ENCODE assay signal across 16 cellular contexts in genomic region chr10:30042820-30043219, GRCh38. TPM values are rescaled to one million over a fixed set of nuclear protein-coding genes. Genes with fewer than 3 reads are reported as not detected.
"Had no signal": no experiment of that assay in that cellular context is flagged by ENCODE, and none has a peak within 500 bp of the region (broad histone marks: within the 10 kb centered on the region; RNA-seq: fewer than 3 reads in every experiment).

No MANE protein-coding gene starts in this region.

- H3K27ac ChIP-seq: spleen had no signal

- H3K4me1 ChIP-seq: breast epithelium had no signal

- H3K4me3 Mint-ChIP-seq: activated T-cell treated with anti-CD3 and anti-CD28 coated beads, Interleukin-2, amount 50 U/mL, for 72 hours; memory B cell; naive thymus-derived CD4-positive, alpha-beta T cell; stimulated activated naive B cell treated with anti-CD40 and anti-IgM and Interleukin-4, amounts not matched to agents 10 μg/mL and 1 μg/mL and 100 μg/mL, for 72 hours; T-helper 2 cell treated with Interferon-gamma antibody and Interleukin-4, amounts not matched to agents 5 μg/mL and 100 μg/mL, for 36 hours had no signal

- H3K36me3 Mint-ChIP-seq: memory B cell; naive thymus-derived CD4-positive, alpha-beta T cell; stimulated activated naive B cell treated with anti-CD40 and anti-IgM and Interleukin-4, amounts not matched to agents 10 μg/mL and 1 μg/mL and 100 μg/mL, for 72 hours had no signal

- H3K4me3 ChIP-seq: breast epithelium, esophagus squamous epithelium, spleen, tibial nerve had no signal

- H3K27me3 ChIP-seq: breast epithelium, esophagus squamous epithelium, tibial nerve had no signal

- H3K9me3 ChIP-seq: breast epithelium, esophagus squamous epithelium, spleen, tibial nerve had no signal

- ATAC-seq: activated T-cell treated with anti-CD3 and anti-CD28 coated beads, Interleukin-2, amount 50 U/mL, for 72 hours; naive thymus-derived CD4-positive, alpha-beta T cell; stimulated activated naive B cell treated with anti-CD40 and anti-IgM and Interleukin-4, amounts not matched to agents 10 μg/mL and 1 μg/mL and 100 μg/mL, for 72 hours had no signal

- DNase-seq: activated CD4-positive, alpha-beta T cell treated with anti-CD3 and anti-CD28 coated beads, Interleukin-2, amount 50 U/mL, for 4 hours; activated effector memory CD4-positive, alpha-beta T cell treated with anti-CD3 and anti-CD28 coated beads, Interleukin-2, amount 50 U/mL, for 16 hours; activated naive CD4-positive, alpha-beta T cell treated with anti-CD3 and anti-CD28 coated beads, Interleukin-2, amount 50 U/mL, for 16 hours; activated T-cell treated with anti-CD3 and anti-CD28 coated beads, Interleukin-2, amount 50 U/mL, for 72 hours; cerebellar nuclear complex; cortex of kidney; esophagus squamous epithelium; hippocampal formation; naive thymus-derived CD4-positive, alpha-beta T cell; spleen; stimulated activated CD4-positive, alpha-beta T cell treated with anti-CD3 and anti-CD28 coated beads, Interleukin-4, amount 100 ng/mL, for 4 hours; stimulated activated naive B cell treated with anti-CD40 and anti-IgM and Interleukin-4, amounts not matched to agents 10 μg/mL and 1 μg/mL and 100 μg/mL, for 72 hours had no signal

- H3K36me3 ChIP-seq: breast epithelium, spleen had no signal

- H3K27ac Mint-ChIP-seq: activated T-cell treated with anti-CD3 and anti-CD28 coated beads, Interleukin-2, amount 50 U/mL, for 72 hours; memory B cell; naive thymus-derived CD4-positive, alpha-beta T cell; stimulated activated naive B cell treated with anti-CD40 and anti-IgM and Interleukin-4, amounts not matched to agents 10 μg/mL and 1 μg/mL and 100 μg/mL, for 72 hours; T-helper 2 cell treated with Interferon-gamma antibody and Interleukin-4, amounts not matched to agents 5 μg/mL and 100 μg/mL, for 36 hours had no signal

- H3K9me3 Mint-ChIP-seq: activated T-cell treated with anti-CD3 and anti-CD28 coated beads, Interleukin-2, amount 50 U/mL, for 72 hours; memory B cell; naive thymus-derived CD4-positive, alpha-beta T cell; stimulated activated naive B cell treated with anti-CD40 and anti-IgM and Interleukin-4, amounts not matched to agents 10 μg/mL and 1 μg/mL and 100 μg/mL, for 72 hours; T-helper 2 cell treated with Interferon-gamma antibody and Interleukin-4, amounts not matched to agents 5 μg/mL and 100 μg/mL, for 36 hours had no signal

RNA-seq across cellular contexts. Expression of gene JCAD, which starts 16.6 kb away (rescaled TPM):
- polyA plus RNA-seq: naive thymus-derived CD4-positive, alpha-beta T cell had no signal
